ENCODE assay signal across 8 cellular contexts in the genomic region with DNA sequence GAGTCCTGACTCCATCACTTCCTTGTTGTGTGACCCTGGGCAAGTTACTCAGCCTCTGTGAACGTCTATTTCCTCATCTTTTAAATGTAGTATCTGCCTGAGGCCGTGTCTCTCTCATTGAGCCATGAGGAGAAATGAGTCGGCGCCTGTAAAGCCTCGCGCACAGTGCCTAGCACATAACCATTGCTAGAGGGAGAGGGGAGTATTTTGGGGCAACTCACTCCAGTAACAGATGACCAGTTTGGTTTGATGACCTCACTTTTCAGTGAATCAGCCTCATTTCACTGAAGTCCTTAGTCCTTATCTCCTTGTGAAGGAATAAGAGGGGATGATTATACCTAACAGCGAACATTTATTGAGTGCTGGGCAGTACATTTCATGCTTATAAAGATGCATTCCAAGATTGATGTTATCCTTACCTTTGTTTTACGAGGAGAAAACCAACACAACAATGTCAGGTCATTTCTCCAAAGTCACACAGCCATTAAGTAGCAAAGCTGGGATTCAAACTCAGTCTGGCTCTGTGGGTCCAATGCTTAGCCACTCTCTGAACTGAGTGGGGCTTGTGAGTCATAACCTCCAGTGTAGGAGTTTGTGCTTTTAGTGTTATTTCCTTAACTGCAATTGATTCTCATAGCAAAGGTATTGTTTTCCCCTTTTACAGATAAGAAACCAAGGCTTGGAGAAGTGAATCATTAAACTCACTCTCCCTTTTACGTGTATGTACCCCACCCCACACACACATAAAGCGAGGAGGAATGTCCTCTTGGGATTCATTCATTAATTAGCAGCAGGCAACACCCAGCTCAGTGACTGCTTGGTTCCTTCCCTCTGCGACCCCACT. TPM values are rescaled to one million over a fixed set of nuclear protein-coding genes. Genes with fewer than 3 reads are reported as not detected.
A peak's percentile ranks its signal among the peaks of the same experiment; 100 is the strongest.
DNase-seq lines count a peak whose midpoint lies in the region; ATAC-seq and TF ChIP-seq lines count a peak whose summit lies in the region.

No MANE protein-coding gene starts in this region.

- DNase-seq in activated B cell treated with CpG ODN at 0.5 μM for 24 hours (no peak), kidney epithelial cell (ENCODE audit: low read depth) (peak; percentile 55), esophagus muscularis mucosa (ENCODE audit: extremely low spot score) (no peak), NCI-H1105 treated with DMSO at 0.1 percent for 48 hours (lab: John Stamatoyannopoulos, UW) (no peak), NCI-H1092 treated with DMSO at 0.1 percent for 48 hours (lab: John Stamatoyannopoulos, UW) (no peak), NCI-H82 treated with DMSO at 0.1 percent for 48 hours (lab: John Stamatoyannopoulos, UW; ENCODE audit: unreplicated experiment) (no peak)

- no peak for TF ChIP-seq EP300 in esophagus muscularis mucosa (IDR thresholded peaks at IDR 0.05)

- no peak overlapping the region for H3K27ac Mint-ChIP-seq in activated B cell treated with CpG ODN at 0.5 μM for 24 hours

- intact Hi-C loops in activated B cell treated with CpG ODN at 0.5 μM for 24 hours (cut with micrococcal nuclease) (no loop called here), esophagus muscularis mucosa (cut with DNase I) (no loop called here)

- H3K4me1 ChIP-seq in esophagus muscularis mucosa, result peaks cover 0 to 14% (median 9%) of the 10 kb centered on the region in 4 donors

- TF ChIP-seq POLR2A in esophagus muscularis mucosa (IDR thresholded peaks at IDR 0.05; ENCODE audit: low read depth), result no peak

- peak overlapping the region; percentile 95 for H3K27ac ChIP-seq in C4-2B
- no peak overlapping the region for H3K27ac ChIP-seq in esophagus muscularis mucosa (replicated peaks in 1 of 4)

- POLR2A ChIA-PET in activated B cell treated with CpG ODN at 0.5 μM for 24 hours (lab: Charles Lee), result no interaction called here

- peaks cover 3% of the 10 kb centered on the region for H3K36me3 Mint-ChIP-seq in activated B cell treated with CpG ODN at 0.5 μM for 24 hours (ENCODE audit: low read depth)

- no peak overlapping the region for H3K4me3 ChIP-seq in kidney epithelial cell (ENCODE audit: low read depth, low read length)
- no peak overlapping the region for H3K4me3 ChIP-seq in esophagus muscularis mucosa

- no peaks in the 10 kb centered on the region for H3K27me3 Mint-ChIP-seq in activated B cell treated with CpG ODN at 0.5 μM for 24 hours

- no peaks in the 10 kb centered on the region for H3K27me3 ChIP-seq in kidney epithelial cell (ENCODE audit: control insufficient read depth, insufficient read depth, low read length)
- no peaks in the 10 kb centered on the region for H3K27me3 ChIP-seq in esophagus muscularis mucosa

- H3K4me3 Mint-ChIP-seq in activated B cell treated with CpG ODN at 0.5 μM for 24 hours, result no peak overlapping the region

- WGBS in esophagus muscularis mucosa, result 71% methylated on average over 11 of the region's 11 CpGs

- peak; percentile 67 for ATAC-seq in HG02852 (IDR thresholded peaks at IDR 0.05; ENCODE audit: unreplicated experiment)
- ATAC-seq in activated B cell treated with CpG ODN at 0.5 μM for 24 hours (ENCODE audit: low read depth), result peak; percentile 43

- H3K4me1 Mint-ChIP-seq in activated B cell treated with CpG ODN at 0.5 μM for 24 hours, result peaks cover 15% of the 10 kb centered on the region

- TF ChIP-seq CTCF in C4-2B (conservative IDR thresholded peaks at IDR 0.05) (no peak), activated B cell treated with CpG ODN at 0.5 μM for 24 hours (IDR thresholded peaks at IDR 0.05) (no peak), kidney epithelial cell (IDR thresholded peaks at IDR 0.05; ENCODE audit: insufficient read depth, low read length, poor library complexity, severe bottlenecking) (no peak), esophagus muscularis mucosa (IDR thresholded peaks at IDR 0.05) (no peak)

- H3K9me3 Mint-ChIP-seq in activated B cell treated with CpG ODN at 0.5 μM for 24 hours, result no peaks in the 10 kb centered on the region

- no peaks in the 10 kb centered on the region for H3K36me3 ChIP-seq in kidney epithelial cell (ENCODE audit: control insufficient read depth, insufficient read depth, low read length)
- H3K36me3 ChIP-seq in esophagus muscularis mucosa, result peaks cover 5 to 30% (median 26%) of the 10 kb centered on the region in 4 donors

- H3K9me3 ChIP-seq in esophagus muscularis mucosa, result peaks cover 0 to 9% (median 4%) of the 10 kb centered on the region in 4 donors

- CTCF ChIA-PET in activated B cell treated with CpG ODN at 0.5 μM for 24 hours (lab: Charles Lee), result interaction anchor here (1.4 kb wide), 1 partner anchor 27 kb away, joined by 3 read pairs; no protein-coding TSS in a partner anchor

RNA-seq across cellular contexts. Expression of a gene that starts 25.9 kb away (rescaled TPM):
- total RNA-seq in activated B cell treated with CpG ODN at 0.5 μM for 24 hours, result 8.5 and 9.8 TPM in 2 replicates
- 1.8 and 2.3 TPM in 2 replicates for total RNA-seq in kidney epithelial cell
- 10 to 100 TPM in 2 of 4 donors, 1 to 10 TPM in 2; 4.6 to 18.0 (median 9.7) TPM for total RNA-seq in esophagus muscularis mucosa
